34 cellular contexts compared by ENCODE assay signal in genomic region chr1:193712356-193712755, GRCh38.
"Had no signal": no experiment of that assay in that cellular context is flagged by ENCODE, and none has a peak within 500 bp of the region (broad histone marks: within the 10 kb centered on the region; RNA-seq: fewer than 3 reads in every experiment).

No MANE protein-coding gene starts in this region.

- H3K4me3 ChIP-seq: MG63 had no signal

- H3K4me2 ChIP-seq: KMS-11 had no signal

- H3K36me3 ChIP-seq: MG63 had no signal

- H3K27ac ChIP-seq: KMS-11 had no signal

- H3K27me3 ChIP-seq: MG63 had no signal

- H3K9me3 ChIP-seq: MG63 had no signal

- H3K9ac ChIP-seq: KMS-11 had no signal

- DNase-seq: Karpas-422, Kasumi-1, KG1, MG63, MM.1S, MV-4-11, NCI-H1048, NCI-H1092, NCI-H1092 treated with DMSO at 0.1 percent for 48 hours, NCI-H1105, NCI-H1105 treated with DMSO at 0.1 percent for 48 hours, NCI-H1417, NCI-H1417 treated with DMSO at 0.1 percent for 48 hours, NCI-H1436, NCI-H1436 treated with DMSO at 0.1 percent for 48 hours, NCI-H146, NCI-H1694, NCI-H1694 treated with DMSO at 0.1 percent for 48 hours, NCI-H187, NCI-H187 treated with DMSO at 0.1 percent for 48 hours, NCI-H1930, NCI-H2029, NCI-H2029 treated with DMSO at 0.1 percent for 48 hours, NCI-H2081, NCI-H2081 treated with DMSO at 0.1 percent for 48 hours, NCI-H2107, NCI-H2171, NCI-H2171 treated with DMSO at 0.1 percent for 48 hours, NCI-H2227 treated with DMSO at 0.1 percent for 48 hours, NCI-H226, NCI-H345, NCI-H446, NCI-H446 treated with DMSO at 0.1 percent for 48 hours had no signal
